ENCODE assay signal across 1 cellular context in the genomic region with DNA sequence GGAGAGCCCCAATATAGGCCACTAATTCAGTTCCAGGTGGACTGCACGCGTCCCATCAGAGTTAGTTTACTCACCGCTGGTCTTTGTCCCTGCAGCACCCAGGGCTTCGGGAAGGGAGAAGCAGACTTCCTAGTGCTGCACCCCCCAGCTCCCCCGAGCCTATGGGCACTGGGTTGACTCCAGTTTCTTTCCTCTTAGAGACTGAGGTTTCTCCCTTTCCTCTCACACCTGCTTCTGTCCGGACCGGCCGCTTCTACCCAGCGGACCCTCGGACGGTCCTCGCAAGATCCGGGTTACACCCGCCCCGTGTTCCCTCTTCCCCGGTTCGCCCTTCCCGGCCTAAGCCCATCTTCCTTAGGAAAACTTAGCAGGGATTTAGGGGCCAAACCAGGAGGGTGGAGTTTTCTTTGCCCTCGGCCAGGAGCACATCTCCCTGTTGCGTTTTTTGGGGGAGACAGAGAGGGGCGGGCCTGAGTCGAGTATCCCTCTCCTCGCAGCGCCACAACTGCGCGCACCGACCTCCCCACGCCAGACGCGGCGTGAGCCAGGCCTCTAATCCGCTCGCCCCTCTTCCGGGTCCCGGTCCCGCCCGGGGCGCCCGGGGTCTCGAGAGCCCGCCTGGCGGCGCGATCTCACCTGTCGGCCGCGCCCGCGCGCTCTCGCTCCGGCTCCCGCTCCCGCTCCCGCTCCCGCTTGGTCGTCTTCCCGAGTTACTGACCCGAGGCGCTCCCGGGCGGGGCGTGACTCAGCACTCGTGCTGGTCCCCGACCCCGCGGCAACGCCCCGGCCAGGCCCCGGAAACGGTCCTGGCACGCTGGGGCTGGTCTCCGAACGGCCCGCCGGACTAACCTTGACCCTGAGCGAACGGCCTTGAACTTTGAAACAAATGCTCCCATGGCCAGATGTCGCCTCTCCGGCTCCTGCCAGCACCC.
TF ChIP-seq lines count a peak whose summit lies in the region.

TSS of gene AIFM2 (minus strand) at position 728 of the 932 bp plus-strand sequence. CDS start 8,741 bp downstream, outside the sequence.

TF ChIP-seq in HEK293, 187 proteins besides CTCF, POLR2A, EP300 and RAD21 (continued from another document):
- TF ChIP-seq ZNF513 (tag by site-specific recombination; IDR thresholded peaks at IDR 0.05) (no peak), ZNF404 (tag by site-specific recombination; IDR thresholded peaks at IDR 0.05) (no peak), ZNF580 (tag by site-specific recombination; IDR thresholded peaks at IDR 0.05) (no peak), HOXA7 (CRISPR knock-in tag; IDR thresholded peaks at IDR 0.05; ENCODE audit: borderline replicate concordance) (no peak), ZNF529 (tag by site-specific recombination; IDR thresholded peaks at IDR 0.05; ENCODE audit: insufficient replicate concordance) (no peak), ZNF202 (tag by site-specific recombination; IDR thresholded peaks at IDR 0.05; ENCODE audit: borderline replicate concordance) (no peak), ZNF221 (tag by site-specific recombination; IDR thresholded peaks at IDR 0.05; ENCODE audit: borderline replicate concordance) (no peak), ZNF175 (tag by site-specific recombination; IDR thresholded peaks at IDR 0.05) (no peak), ZNF658 (tag by site-specific recombination; IDR thresholded peaks at IDR 0.05) (no peak), ZNF830 (tag by site-specific recombination; IDR thresholded peaks at IDR 0.05; ENCODE audit: low read depth) (no peak), ZNF660 (tag by site-specific recombination; IDR thresholded peaks at IDR 0.05) (0 out of 2 replicates have a peak, but pooled peaks have one; percentile 71), ZNF23 (tag by site-specific recombination; IDR thresholded peaks at IDR 0.05; ENCODE audit: borderline replicate concordance) (no peak), ZNF423 (tag by site-specific recombination; IDR thresholded peaks at IDR 0.05) (no peak), ZNF132 (tag by site-specific recombination; IDR thresholded peaks at IDR 0.05; ENCODE audit: borderline replicate concordance) (no peak), ZNF585B (tag by site-specific recombination; IDR thresholded peaks at IDR 0.05) (no peak), SETDB1 (IDR thresholded peaks at IDR 0.05; ENCODE audit: insufficient read length, low read length) (no peak), SP3 (tag by site-specific recombination; IDR thresholded peaks at IDR 0.05) (peak; percentile 65; the same call in 1 of the 2 replicates), ZNF561 (tag by site-specific recombination; IDR thresholded peaks at IDR 0.05; ENCODE audit: borderline replicate concordance) (peak; percentile 79), IKZF3 (tag by site-specific recombination; IDR thresholded peaks at IDR 0.05) (peak; percentile 98), ZNF184 (tag by site-specific recombination; IDR thresholded peaks at IDR 0.05) (no peak), ZXDB (tag by site-specific recombination; IDR thresholded peaks at IDR 0.05) (peak; percentile 57), ZNF394 (tag by site-specific recombination; IDR thresholded peaks at IDR 0.05; ENCODE audit: borderline replicate concordance) (no peak; the same call in 1 of the 2 replicates), ZBTB7A (tag by site-specific recombination; IDR thresholded peaks at IDR 0.05; ENCODE audit: low read depth) (no peak), ZNF76 (tag by site-specific recombination; IDR thresholded peaks at IDR 0.05; ENCODE audit: borderline replicate concordance, low read depth) (no peak), ZBTB21 (tag by site-specific recombination; IDR thresholded peaks at IDR 0.05) (no peak), ZNF157 (tag by site-specific recombination; IDR thresholded peaks at IDR 0.05) (no peak), ZFP69B (tag by site-specific recombination; IDR thresholded peaks at IDR 0.05) (no peak), KLF7 (tag by site-specific recombination; IDR thresholded peaks at IDR 0.05; ENCODE audit: borderline replicate concordance) (peak; percentile 85; the same call in 1 of the 2 replicates), ZEB2 (tag by site-specific recombination; IDR thresholded peaks at IDR 0.05) (no peak; the same call in 1 of the 2 replicates), REPIN1 (tag by site-specific recombination; IDR thresholded peaks at IDR 0.05; ENCODE audit: low read depth) (no peak), SCRT2 (tag by site-specific recombination; IDR thresholded peaks at IDR 0.05) (peak; percentile 73), KLF1 (tag by site-specific recombination; IDR thresholded peaks at IDR 0.05) (peak; percentile 91), SALL2 (tag by site-specific recombination; IDR thresholded peaks at IDR 0.05; ENCODE audit: borderline replicate concordance) (no peak)
- TF ChIP-seq, protein P1, sequence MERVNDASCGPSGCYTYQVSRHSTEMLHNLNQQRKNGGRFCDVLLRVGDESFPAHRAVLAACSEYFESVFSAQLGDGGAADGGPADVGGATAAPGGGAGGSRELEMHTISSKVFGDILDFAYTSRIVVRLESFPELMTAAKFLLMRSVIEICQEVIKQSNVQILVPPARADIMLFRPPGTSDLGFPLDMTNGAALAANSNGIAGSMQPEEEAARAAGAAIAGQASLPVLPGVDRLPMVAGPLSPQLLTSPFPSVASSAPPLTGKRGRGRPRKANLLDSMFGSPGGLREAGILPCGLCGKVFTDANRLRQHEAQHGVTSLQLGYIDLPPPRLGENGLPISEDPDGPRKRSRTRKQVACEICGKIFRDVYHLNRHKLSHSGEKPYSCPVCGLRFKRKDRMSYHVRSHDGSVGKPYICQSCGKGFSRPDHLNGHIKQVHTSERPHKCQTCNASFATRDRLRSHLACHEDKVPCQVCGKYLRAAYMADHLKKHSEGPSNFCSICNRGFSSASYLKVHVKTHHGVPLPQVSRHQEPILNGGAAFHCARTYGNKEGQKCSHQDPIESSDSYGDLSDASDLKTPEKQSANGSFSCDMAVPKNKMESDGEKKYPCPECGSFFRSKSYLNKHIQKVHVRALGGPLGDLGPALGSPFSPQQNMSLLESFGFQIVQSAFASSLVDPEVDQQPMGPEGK (tag by site-specific recombination; IDR thresholded peaks at IDR 0.05): peak; percentile 72
- TF ChIP-seq, protein P2, sequence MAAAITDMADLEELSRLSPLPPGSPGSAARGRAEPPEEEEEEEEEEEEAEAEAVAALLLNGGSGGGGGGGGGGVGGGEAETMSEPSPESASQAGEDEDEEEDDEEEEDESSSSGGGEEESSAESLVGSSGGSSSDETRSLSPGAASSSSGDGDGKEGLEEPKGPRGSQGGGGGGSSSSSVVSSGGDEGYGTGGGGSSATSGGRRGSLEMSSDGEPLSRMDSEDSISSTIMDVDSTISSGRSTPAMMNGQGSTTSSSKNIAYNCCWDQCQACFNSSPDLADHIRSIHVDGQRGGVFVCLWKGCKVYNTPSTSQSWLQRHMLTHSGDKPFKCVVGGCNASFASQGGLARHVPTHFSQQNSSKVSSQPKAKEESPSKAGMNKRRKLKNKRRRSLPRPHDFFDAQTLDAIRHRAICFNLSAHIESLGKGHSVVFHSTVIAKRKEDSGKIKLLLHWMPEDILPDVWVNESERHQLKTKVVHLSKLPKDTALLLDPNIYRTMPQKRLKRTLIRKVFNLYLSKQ (tag by site-specific recombination; IDR thresholded peaks at IDR 0.05; ENCODE audit: borderline replicate concordance): no peak
- TF ChIP-seq, protein P3, sequence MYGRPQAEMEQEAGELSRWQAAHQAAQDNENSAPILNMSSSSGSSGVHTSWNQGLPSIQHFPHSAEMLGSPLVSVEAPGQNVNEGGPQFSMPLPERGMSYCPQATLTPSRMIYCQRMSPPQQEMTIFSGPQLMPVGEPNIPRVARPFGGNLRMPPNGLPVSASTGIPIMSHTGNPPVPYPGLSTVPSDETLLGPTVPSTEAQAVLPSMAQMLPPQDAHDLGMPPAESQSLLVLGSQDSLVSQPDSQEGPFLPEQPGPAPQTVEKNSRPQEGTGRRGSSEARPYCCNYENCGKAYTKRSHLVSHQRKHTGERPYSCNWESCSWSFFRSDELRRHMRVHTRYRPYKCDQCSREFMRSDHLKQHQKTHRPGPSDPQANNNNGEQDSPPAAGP (tag by site-specific recombination; IDR thresholded peaks at IDR 0.05): peak; percentile 47; the same call in 1 of the 2 replicates
- TF ChIP-seq, protein P4, sequence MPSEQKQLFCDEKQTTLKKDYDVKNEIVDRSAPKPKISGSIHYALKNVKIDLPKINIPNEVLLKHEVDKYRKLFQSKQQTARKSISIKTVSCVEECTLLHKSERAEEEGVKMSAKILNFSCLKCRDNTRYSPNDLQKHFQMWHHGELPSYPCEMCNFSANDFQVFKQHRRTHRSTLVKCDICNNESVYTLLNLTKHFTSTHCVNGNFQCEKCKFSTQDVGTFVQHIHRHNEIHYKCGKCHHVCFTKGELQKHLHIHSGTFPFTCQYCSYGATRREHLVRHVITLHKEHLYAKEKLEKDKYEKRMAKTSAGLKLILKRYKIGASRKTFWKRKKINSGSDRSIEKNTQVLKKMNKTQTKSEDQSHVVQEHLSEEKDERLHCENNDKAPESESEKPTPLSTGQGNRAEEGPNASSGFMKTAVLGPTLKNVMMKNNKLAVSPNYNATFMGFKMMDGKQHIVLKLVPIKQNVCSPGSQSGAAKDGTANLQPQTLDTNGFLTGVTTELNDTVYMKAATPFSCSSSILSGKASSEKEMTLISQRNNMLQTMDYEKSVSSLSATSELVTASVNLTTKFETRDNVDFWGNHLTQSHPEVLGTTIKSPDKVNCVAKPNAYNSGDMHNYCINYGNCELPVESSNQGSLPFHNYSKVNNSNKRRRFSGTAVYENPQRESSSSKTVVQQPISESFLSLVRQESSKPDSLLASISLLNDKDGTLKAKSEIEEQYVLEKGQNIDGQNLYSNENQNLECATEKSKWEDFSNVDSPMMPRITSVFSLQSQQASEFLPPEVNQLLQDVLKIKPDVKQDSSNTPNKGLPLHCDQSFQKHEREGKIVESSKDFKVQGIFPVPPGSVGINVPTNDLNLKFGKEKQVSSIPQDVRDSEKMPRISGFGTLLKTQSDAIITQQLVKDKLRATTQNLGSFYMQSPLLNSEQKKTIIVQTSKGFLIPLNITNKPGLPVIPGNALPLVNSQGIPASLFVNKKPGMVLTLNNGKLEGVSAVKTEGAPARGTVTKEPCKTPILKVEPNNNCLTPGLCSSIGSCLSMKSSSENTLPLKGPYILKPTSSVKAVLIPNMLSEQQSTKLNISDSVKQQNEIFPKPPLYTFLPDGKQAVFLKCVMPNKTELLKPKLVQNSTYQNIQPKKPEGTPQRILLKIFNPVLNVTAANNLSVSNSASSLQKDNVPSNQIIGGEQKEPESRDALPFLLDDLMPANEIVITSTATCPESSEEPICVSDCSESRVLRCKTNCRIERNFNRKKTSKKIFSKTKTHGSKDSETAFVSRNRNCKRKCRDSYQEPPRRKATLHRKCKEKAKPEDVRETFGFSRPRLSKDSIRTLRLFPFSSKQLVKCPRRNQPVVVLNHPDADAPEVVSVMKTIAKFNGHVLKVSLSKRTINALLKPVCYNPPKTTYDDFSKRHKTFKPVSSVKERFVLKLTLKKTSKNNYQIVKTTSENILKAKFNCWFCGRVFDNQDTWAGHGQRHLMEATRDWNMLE (tag by site-specific recombination; conservative IDR thresholded peaks at IDR 0.05; ENCODE audit: low read depth): no peak
